Comparison of ENCODE assay signal across 12 cellular contexts in genomic region chr7:24025094-24025493, GRCh38.
DNase-seq lines count a peak whose midpoint lies in the region; ATAC-seq and TF ChIP-seq lines count a peak whose summit lies in the region.
"Had no signal": no experiment of that assay in that cellular context is flagged by ENCODE, and none has a peak within 500 bp of the region (broad histone marks: within the 10 kb centered on the region; RNA-seq: fewer than 3 reads in every experiment).

No MANE protein-coding gene starts in this region.

- H3K9me3 ChIP-seq in skeletal muscle satellite cell (replicated peaks; ENCODE audit: low read length) (no peaks in the 10 kb centered on the region), right atrium auricular region (no peaks in the 10 kb centered on the region), upper lobe of left lung (no peaks in the 10 kb centered on the region)
- H3K9me3 ChIP-seq: mucosa of descending colon, right lobe of liver had no signal

- H3K27ac ChIP-seq in right atrium auricular region: no peak overlapping the region
- H3K27ac ChIP-seq in upper lobe of left lung: no peak overlapping the region
- H3K27ac ChIP-seq: right lobe of liver had no signal

- no peak for TF ChIP-seq POLR2A in upper lobe of left lung (IDR thresholded peaks at IDR 0.05)

- ATAC-seq in GM21447 (IDR thresholded peaks at IDR 0.05; ENCODE audit: unreplicated experiment) (peak; percentile 53), upper lobe of left lung (ENCODE audit: low FRiP score in 2 of 2) (no peak)
- ATAC-seq: mucosa of descending colon, right lobe of liver had no signal

- peak; percentile 15 for DNase-seq in MV-4-11 (lab: John Stamatoyannopoulos, UW)
- DNase-seq in epithelial cell of esophagus (ENCODE audit: low read depth): peak; percentile 2
- no peak for DNase-seq in GM19240 (ENCODE audit: insufficient read length, low spot score)
- no peak for DNase-seq in right atrium auricular region (ENCODE audit: low spot score)
- DNase-seq in upper lobe of left lung: no peak
- DNase-seq: activated CD4-positive, alpha-beta T cell treated with anti-CD3 and anti-CD28 coated beads, Interleukin-2, amount 10 ng/mL, durations not matched to agents 7 days and 5 days; activated naive CD4-positive, alpha-beta T cell treated with Interleukin-2 at 50 U/mL for 16 hours; mucosa of descending colon; right lobe of liver had no signal

- TF ChIP-seq CTCF in epithelial cell of esophagus (IDR thresholded peaks at IDR 0.05; ENCODE audit: insufficient read depth, low read depth, low read length, missing control alignments) (no peak), right atrium auricular region (IDR thresholded peaks at IDR 0.05) (no peak), upper lobe of left lung (IDR thresholded peaks at IDR 0.05) (no peak)

- no peak for TF ChIP-seq EP300 in upper lobe of left lung (IDR thresholded peaks at IDR 0.05)

- peaks cover 13% of the 10 kb centered on the region for H3K4me1 ChIP-seq in skeletal muscle satellite cell (ENCODE audit: control insufficient read depth, insufficient read depth, low read length)
- H3K4me1 ChIP-seq in right atrium auricular region: no peaks in the 10 kb centered on the region
- H3K4me1 ChIP-seq in upper lobe of left lung: no peaks in the 10 kb centered on the region
- H3K4me1 ChIP-seq: right lobe of liver had no signal

- no peak overlapping the region for H3K4me3 ChIP-seq in epithelial cell of esophagus (ENCODE audit: low read length)
- peak overlapping the region; percentile 2 for H3K4me3 ChIP-seq in skeletal muscle satellite cell (ENCODE audit: low read length)
- H3K4me3 ChIP-seq in right atrium auricular region: no peak overlapping the region
- H3K4me3 ChIP-seq in upper lobe of left lung: no peak overlapping the region
- H3K4me3 ChIP-seq: dorsolateral prefrontal cortex, mucosa of descending colon, right lobe of liver had no signal

- peak overlapping the region; percentile 55 for H3K4me2 ChIP-seq in skeletal muscle satellite cell (ENCODE audit: low read length)

- no peak overlapping the region for H3K9ac ChIP-seq in skeletal muscle satellite cell (ENCODE audit: low read depth, low read length)

- 23 to 49% methylated on average over 2 of the region's 2 CpGs for WGBS in upper lobe of left lung, 2 donors

- H3K36me3 ChIP-seq in skeletal muscle satellite cell (ENCODE audit: insufficient read depth, low read length) (no peaks in the 10 kb centered on the region), right atrium auricular region (no peaks in the 10 kb centered on the region), upper lobe of left lung (no peaks in the 10 kb centered on the region)
- H3K36me3 ChIP-seq: right lobe of liver had no signal

- H3K27me3 ChIP-seq in skeletal muscle satellite cell (ENCODE audit: control insufficient read depth, insufficient read depth, low read length) (no peaks in the 10 kb centered on the region), right atrium auricular region (no peaks in the 10 kb centered on the region), upper lobe of left lung (no peaks in the 10 kb centered on the region)
- H3K27me3 ChIP-seq: right lobe of liver had no signal

Comparison
In these comparisons a context has a peak if more than half of its experiments do, and no peak if none do; other contexts are left out.
1. DNase-seq: peak in MV-4-11 (single experiment) and epithelial cell of esophagus (single experiment); none in GM19240 (single experiment), right atrium auricular region (single experiment) and upper lobe of left lung (0 of 2).